ENCODE assay signal across 18 cellular contexts in genomic region chr12:80565276-80565675, GRCh38.
DNase-seq lines count a peak whose midpoint lies in the region; ATAC-seq and TF ChIP-seq lines count a peak whose summit lies in the region.
"Had no signal": no experiment of that assay in that cellular context is flagged by ENCODE, and none has a peak within 500 bp of the region (broad histone marks: within the 10 kb centered on the region; RNA-seq: fewer than 3 reads in every experiment).

No MANE protein-coding gene starts in this region.

- no peak for TF ChIP-seq POLR2A in heart left ventricle (IDR thresholded peaks at IDR 0.05)

- H3K4me1 ChIP-seq in OCI-LY7 (ENCODE audit: insufficient read depth, low read length, poor library complexity, severe bottlenecking) (peaks cover 7% of the 10 kb centered on the region), heart left ventricle (peaks cover 0 to 5% (median 0%) of the 10 kb centered on the region in 12 donors)
- H3K4me1 ChIP-seq: HAP-1 had no signal

- intact Hi-C loops in OCI-LY7 (cut with micrococcal nuclease; ENCODE audit: unreplicated experiment) (no loop called here), heart left ventricle (cut with DNase I) (no loop called here)

- DNase-seq in DMS79 treated with DMSO at 0.1 percent for 48 hours (lab: John Stamatoyannopoulos, UW): peak; percentile 40
- DNase-seq in DMS79 (lab: John Stamatoyannopoulos, UW): no peak
- peak; percentile 38 for DNase-seq in OCI-LY7 (ENCODE audit: low spot score)
- DNase-seq in epithelial cell of esophagus (ENCODE audit: low read depth): peak; percentile 38
- DNase-seq in skeletal muscle cell (ENCODE audit: low read depth): peak; percentile 30
- DNase-seq in activated naive CD8-positive, alpha-beta T cell treated with anti-CD3 and anti-CD28 coated beads, Interleukin-2, amount 50 U/mL, for 24 hours: no peak
- no peak for DNase-seq in NK-92 (lab: John Stamatoyannopoulos, UW; ENCODE audit: unreplicated experiment)
- DNase-seq in heart left ventricle: no peak
- DNase-seq: 8988T; activated CD8-positive, alpha-beta T cell treated with anti-CD3 and anti-CD28 coated beads for 36 hours; activated effector memory CD4-positive, alpha-beta T cell treated with Interleukin-2 at 50 U/mL for 16 hours; mesendoderm; NCI-H446 treated with DMSO at 0.1 percent for 48 hours; ovary; Right ventricle myocardium superior; tibial artery had no signal

- H3K4me3 ChIP-seq in OCI-LY7 (ENCODE audit: low read depth, low read length, poor library complexity, severe bottlenecking): no peak overlapping the region
- no peak overlapping the region for H3K4me3 ChIP-seq in epithelial cell of esophagus (ENCODE audit: low read length)
- no peak overlapping the region for H3K4me3 ChIP-seq in skeletal muscle cell (ENCODE audit: low read depth, low read length)
- H3K4me3 ChIP-seq in heart left ventricle: no peak overlapping the region
- H3K4me3 ChIP-seq: HAP-1, ovary, tibial artery had no signal

- no peak overlapping the region for H3K4me3 Mint-ChIP-seq in activated naive CD8-positive, alpha-beta T cell treated with anti-CD3 and anti-CD28 coated beads, Interleukin-2, amount 50 U/mL, for 24 hours
- H3K4me3 Mint-ChIP-seq: activated CD8-positive, alpha-beta T cell treated with anti-CD3 and anti-CD28 coated beads for 36 hours had no signal

- peaks cover 11% of the 10 kb centered on the region for H3K9me3 Mint-ChIP-seq in activated naive CD8-positive, alpha-beta T cell treated with anti-CD3 and anti-CD28 coated beads, Interleukin-2, amount 50 U/mL, for 24 hours

- no peak overlapping the region for H3K27ac Mint-ChIP-seq in activated naive CD8-positive, alpha-beta T cell treated with anti-CD3 and anti-CD28 coated beads, Interleukin-2, amount 50 U/mL, for 24 hours
- H3K27ac Mint-ChIP-seq: activated CD8-positive, alpha-beta T cell treated with anti-CD3 and anti-CD28 coated beads for 36 hours had no signal

- CTCF ChIA-PET in OCI-LY7 (lab: Charles Lee; ENCODE audit: unreplicated experiment): no interaction called here

- H3K9me3 ChIP-seq in OCI-LY7 (ENCODE audit: low read length) (no peaks in the 10 kb centered on the region), heart left ventricle (peaks cover 0 to 7% (median 0%) of the 10 kb centered on the region in 12 donors)
- H3K9me3 ChIP-seq: HAP-1, ovary, tibial artery had no signal

- H3K4me2 ChIP-seq in OCI-LY7 (ENCODE audit: low read length): no peak overlapping the region

- H3K27me3 Mint-ChIP-seq in activated naive CD8-positive, alpha-beta T cell treated with anti-CD3 and anti-CD28 coated beads, Interleukin-2, amount 50 U/mL, for 24 hours: no peaks in the 10 kb centered on the region
- H3K27me3 Mint-ChIP-seq: activated CD8-positive, alpha-beta T cell treated with anti-CD3 and anti-CD28 coated beads for 36 hours had no signal

- H2AFZ ChIP-seq in OCI-LY7 (ENCODE audit: low read length): peak overlapping the region; percentile 52; the same call in 1 of the 2 replicates

- no peaks in the 10 kb centered on the region for H3K79me2 ChIP-seq in OCI-LY7 (ENCODE audit: insufficient read depth, low read depth, low read length)

- BruUV-seq in OCI-LY7 (replicated peaks; lab: Mats Ljungman, UMichigan): no TSS peak

- no peak for ATAC-seq in activated naive CD8-positive, alpha-beta T cell treated with anti-CD3 and anti-CD28 coated beads, Interleukin-2, amount 50 U/mL, for 24 hours
- ATAC-seq in heart left ventricle: no peak
- ATAC-seq: activated CD8-positive, alpha-beta T cell treated with anti-CD3 and anti-CD28 coated beads for 36 hours had no signal

- H3K36me3 ChIP-seq in OCI-LY7 (ENCODE audit: insufficient read depth, low read length) (no peaks in the 10 kb centered on the region), heart left ventricle (no peaks in the 10 kb centered on the region)
- H3K36me3 ChIP-seq: HAP-1, ovary, tibial artery had no signal

- no peaks in the 10 kb centered on the region for H3K4me1 Mint-ChIP-seq in activated naive CD8-positive, alpha-beta T cell treated with anti-CD3 and anti-CD28 coated beads, Interleukin-2, amount 50 U/mL, for 24 hours

- no peaks in the 10 kb centered on the region for H3K27me3 ChIP-seq in heart left ventricle
- H3K27me3 ChIP-seq: ovary, tibial artery had no signal

- TF ChIP-seq CTCF in OCI-LY7 (conservative IDR thresholded peaks at IDR 0.05; ENCODE audit: low read length) (no peak), epithelial cell of esophagus (IDR thresholded peaks at IDR 0.05; ENCODE audit: insufficient read depth, low read depth, low read length, missing control alignments) (no peak), heart left ventricle (IDR thresholded peaks at IDR 0.05) (no peak)

- 37 to 47% (median 42%) methylated on average over 2 of the region's 2 CpGs for WGBS in heart left ventricle, 4 donors

- no peaks in the 10 kb centered on the region for H4K20me1 ChIP-seq in OCI-LY7 (ENCODE audit: insufficient read depth, low read length)

- POLR2A ChIA-PET in OCI-LY7 (lab: Charles Lee): interaction anchor here (0.9 kb wide), 1 partner anchor 34 kb away, joined by 3 read pairs; no protein-coding TSS in a partner anchor

- H3K27ac ChIP-seq in OCI-LY7 (ENCODE audit: low read depth, low read length, poor library complexity, severe bottlenecking) (no peak overlapping the region), heart left ventricle (no peak overlapping the region)
- H3K27ac ChIP-seq: epithelial cell of prostate, ovary, tibial artery had no signal

- no peaks in the 10 kb centered on the region for H3K9me2 ChIP-seq in OCI-LY7 (ENCODE audit: insufficient read depth, low read length)

- H3K36me3 Mint-ChIP-seq in activated naive CD8-positive, alpha-beta T cell treated with anti-CD3 and anti-CD28 coated beads, Interleukin-2, amount 50 U/mL, for 24 hours (ENCODE audit: low read depth): no peaks in the 10 kb centered on the region

Comparison
In these comparisons a context has a peak if more than half of its experiments do, and no peak if none do; other contexts are left out.
1. DNase-seq: peak in DMS79 treated with DMSO at 0.1 percent for 48 hours (single experiment), OCI-LY7 (single experiment), epithelial cell of esophagus (single experiment) and skeletal muscle cell (single experiment); none in DMS79 (single experiment), activated naive CD8-positive, alpha-beta T cell treated with anti-CD3 and anti-CD28 coated beads, Interleukin-2, amount 50 U/mL, for 24 hours (single experiment), NK-92 (single experiment) and heart left ventricle (0 of 5).